ENCODE assay signal across 21 cellular contexts in genomic region chr4:74751247-74751646, GRCh38. TPM values are rescaled to one million over a fixed set of nuclear protein-coding genes. Genes with fewer than 3 reads are reported as not detected.
DNase-seq lines count a peak whose midpoint lies in the region; ATAC-seq and TF ChIP-seq lines count a peak whose summit lies in the region.
"Had no signal": no experiment of that assay in that cellular context is flagged by ENCODE, and none has a peak within 500 bp of the region (broad histone marks: within the 10 kb centered on the region; RNA-seq: fewer than 3 reads in every experiment).

No MANE protein-coding gene starts in this region.

- H3K27ac ChIP-seq in neural progenitor cell: peak overlapping the region; percentile 86
- H3K27ac ChIP-seq: 22Rv1, A549, BLaER1, GM23248 had no signal

- no peak overlapping the region for H3K4me3 ChIP-seq in neural progenitor cell
- H3K4me3 ChIP-seq: A549, BLaER1, GM23248, HAP-1 had no signal

- H3K4me1 Mint-ChIP-seq in neural progenitor cell: peaks cover 21% of the 10 kb centered on the region
- no peaks in the 10 kb centered on the region for H3K4me1 Mint-ChIP-seq in progenitor cell of endocrine pancreas (ENCODE audit: low read depth)
- no peaks in the 10 kb centered on the region for H3K4me1 Mint-ChIP-seq in activated naive CD8-positive, alpha-beta T cell treated with anti-CD3 and anti-CD28 coated beads for 36 hours
- H3K4me1 Mint-ChIP-seq: CD14-positive monocyte; CD4-positive, alpha-beta memory T cell had no signal

- H3K27me3 Mint-ChIP-seq in neural progenitor cell (ENCODE audit: insufficient read depth, low read depth) (no peaks in the 10 kb centered on the region), progenitor cell of endocrine pancreas (peaks cover 6% of the 10 kb centered on the region)
- H3K27me3 Mint-ChIP-seq in activated naive CD8-positive, alpha-beta T cell treated with anti-CD3 and anti-CD28 coated beads for 36 hours: peaks cover 3% of the 10 kb centered on the region
- H3K27me3 Mint-ChIP-seq: CD4-positive, alpha-beta memory T cell had no signal

- H3F3A ChIP-seq in neural progenitor cell (ENCODE audit: low read depth): peaks cover 15% of the 10 kb centered on the region

- no peaks in the 10 kb centered on the region for H3K36me3 Mint-ChIP-seq in neural progenitor cell
- no peaks in the 10 kb centered on the region for H3K36me3 Mint-ChIP-seq in progenitor cell of endocrine pancreas (ENCODE audit: insufficient read depth)
- H3K36me3 Mint-ChIP-seq in activated naive CD8-positive, alpha-beta T cell treated with anti-CD3 and anti-CD28 coated beads for 36 hours: no peaks in the 10 kb centered on the region
- H3K36me3 Mint-ChIP-seq: CD14-positive monocyte; CD4-positive, alpha-beta memory T cell had no signal

- DNase-seq in DMS 273 (lab: John Stamatoyannopoulos, UW; ENCODE audit: unreplicated experiment) (peak; percentile 33), DMS 273 treated with DMSO at 0.1 percent for 48 hours (lab: John Stamatoyannopoulos, UW) (no peak), NCI-H524 (lab: John Stamatoyannopoulos, UW) (peak; percentile 45 to 72), SK-MEL-5 (ENCODE audit: low read depth, low spot score) (peak; percentile 42), neural progenitor cell (ENCODE audit: low spot score) (no peak), progenitor cell of endocrine pancreas (ENCODE audit: low spot score, unreplicated experiment) (no peak)
- DNase-seq in activated naive CD8-positive, alpha-beta T cell treated with anti-CD3 and anti-CD28 coated beads for 36 hours: no peak
- DNase-seq: AML-193; Calu3; CD4-positive, alpha-beta memory T cell; DMS153; DMS79; GDM1; GM23248; IMR-90 had no signal

- H3K9ac ChIP-seq in neural progenitor cell: no peak overlapping the region
- H3K9ac ChIP-seq: BLaER1, GM23248 had no signal

- H2AFZ ChIP-seq in neural progenitor cell (replicated peaks): no peak overlapping the region
- H2AFZ ChIP-seq: GM23248 had no signal

- H4K20me1 ChIP-seq in neural progenitor cell (ENCODE audit: low read depth): no peaks in the 10 kb centered on the region
- H4K20me1 ChIP-seq: BLaER1 had no signal

- H3K27me3 ChIP-seq in neural progenitor cell: no peaks in the 10 kb centered on the region
- H3K27me3 ChIP-seq: BLaER1 had no signal

- ATAC-seq in HG02870 (IDR thresholded peaks at IDR 0.05; ENCODE audit: unreplicated experiment): no peak
- ATAC-seq: A549 had no signal

- peak overlapping the region; percentile 64 for H3K27ac Mint-ChIP-seq in neural progenitor cell
- no peak overlapping the region for H3K27ac Mint-ChIP-seq in progenitor cell of endocrine pancreas
- H3K27ac Mint-ChIP-seq in activated naive CD8-positive, alpha-beta T cell treated with anti-CD3 and anti-CD28 coated beads for 36 hours: no peak overlapping the region
- H3K27ac Mint-ChIP-seq: CD14-positive monocyte; CD4-positive, alpha-beta memory T cell had no signal

- H3K4me2 ChIP-seq in neural progenitor cell: peak overlapping the region; percentile 37
- H3K4me2 ChIP-seq: A549, BLaER1 had no signal

- peaks cover 32% of the 10 kb centered on the region for H3K4me1 ChIP-seq in neural progenitor cell
- H3K4me1 ChIP-seq: A549, BLaER1 had no signal

- H3K36me3 ChIP-seq in neural progenitor cell: no peaks in the 10 kb centered on the region
- H3K36me3 ChIP-seq: BLaER1, HAP-1 had no signal

- H3K9me3 Mint-ChIP-seq in neural progenitor cell: peaks cover 2% of the 10 kb centered on the region
- H3K9me3 Mint-ChIP-seq in progenitor cell of endocrine pancreas (ENCODE audit: low read depth): no peaks in the 10 kb centered on the region
- no peaks in the 10 kb centered on the region for H3K9me3 Mint-ChIP-seq in activated naive CD8-positive, alpha-beta T cell treated with anti-CD3 and anti-CD28 coated beads for 36 hours

- TF ChIP-seq CTCF in neural progenitor cell (IDR thresholded peaks at IDR 0.05) (no peak), progenitor cell of endocrine pancreas (IDR thresholded peaks at IDR 0.05; ENCODE audit: unreplicated experiment) (no peak)

- no peaks in the 10 kb centered on the region for H3K9me3 ChIP-seq in neural progenitor cell (ENCODE audit: low read depth)
- H3K9me3 ChIP-seq: A549, BLaER1, HAP-1 had no signal

- in situ Hi-C loops in SK-MEL-5 (cut with HindIII; ENCODE audit: low pct_unique_long_range_greater_than_20kb, low sequenced_read_pairs): no loop called here

- H3K79me2 ChIP-seq in neural progenitor cell (ENCODE audit: low read depth): no peaks in the 10 kb centered on the region

- H3K4me3 Mint-ChIP-seq in neural progenitor cell: no peak overlapping the region
- H3K4me3 Mint-ChIP-seq in progenitor cell of endocrine pancreas (ENCODE audit: low read depth): no peak overlapping the region
- H3K4me3 Mint-ChIP-seq in activated naive CD8-positive, alpha-beta T cell treated with anti-CD3 and anti-CD28 coated beads for 36 hours: no peak overlapping the region
- H3K4me3 Mint-ChIP-seq: CD14-positive monocyte; CD4-positive, alpha-beta memory T cell had no signal

RNA-seq across cellular contexts. Expression of gene BTC, which starts 43.1 kb away (rescaled TPM):
- total RNA-seq in SK-MEL-5 (2014; rRNA removed; shearing (Covaris generic)): 0.16 and 0.18 TPM in 2 replicates
- 0.03 and 0.15 TPM in 2 replicates for polyA plus RNA-seq in SK-MEL-5 (2015; cell fraction: cytosol; rRNA removed)
- not detected in 2 replicates for polyA plus RNA-seq in SK-MEL-5 (2015; cell fraction: nucleus; rRNA removed)
- 0.80 and 0.81 TPM in 2 replicates for total RNA-seq in neural progenitor cell (ENCODE audit: low replicate concordance)
- total RNA-seq in progenitor cell of endocrine pancreas: 0.46 and 0.60 TPM in 2 replicates
- total RNA-seq in activated naive CD8-positive, alpha-beta T cell treated with anti-CD3 and anti-CD28 coated beads for 36 hours: not detected
- total RNA-seq: CD4-positive, alpha-beta memory T cell; GM23248; IMR-90 had no signal
- polyA plus RNA-seq: CD14-positive monocyte; CD4-positive, alpha-beta memory T cell; GM23248; IMR-90 had no signal

Comparison
In these comparisons a context has a peak if more than half of its experiments do, and no peak if none do; other contexts are left out.
1. DNase-seq: peak in DMS 273 (single experiment), NCI-H524 (2 of 2) and SK-MEL-5 (single experiment); none in DMS 273 treated with DMSO at 0.1 percent for 48 hours (single experiment), neural progenitor cell (single experiment), progenitor cell of endocrine pancreas (single experiment) and activated naive CD8-positive, alpha-beta T cell treated with anti-CD3 and anti-CD28 coated beads for 36 hours (single experiment).